In genomic region chr13:25085125-25085742, GRCh38 we compare ENCODE assay signal across 8 cellular contexts. TPM values are rescaled to one million over a fixed set of nuclear protein-coding genes. Genes with fewer than 3 reads are reported as not detected.
A peak's percentile ranks its signal among the peaks of the same experiment; 100 is the strongest.
DNase-seq lines count a peak whose midpoint lies in the region; ATAC-seq and TF ChIP-seq lines count a peak whose summit lies in the region.

No MANE protein-coding gene starts in this region.

- TF ChIP-seq RAD21 in Ishikawa (IDR thresholded peaks at IDR 0.05; ENCODE audit: low read depth) (peak; percentile 68), SK-N-SH (IDR thresholded peaks at IDR 0.05; ENCODE audit: low read length) (peak; percentile 60)

- H3F3A ChIP-seq in SK-N-SH (replicated peaks; ENCODE audit: insufficient read depth), result no peaks in the 10 kb centered on the region

- peak; percentile 70 for TF ChIP-seq CTCF in SK-N-SH (IDR thresholded peaks at IDR 0.05)

- peaks cover 3% of the 10 kb centered on the region for H3K9me3 Mint-ChIP-seq in activated naive CD4-positive, alpha-beta T cell treated with anti-CD3 and anti-CD28 coated beads, Interleukin-2, amount 10 ng/mL, durations not matched to agents 7 days and 5 days
- no peaks in the 10 kb centered on the region for H3K9me3 Mint-ChIP-seq in stimulated activated memory B cell treated with anti-CD40 and anti-IgM and Interleukin-4, amounts not matched to agents 10 μg/mL and 1 μg/mL and 100 μg/mL, for 72 hours

- POLR2A ChIA-PET in SK-N-SH (lab: Yijun Ruan, JAX), result no interaction called here

- H3K4me3 ChIP-seq in SK-N-SH (ENCODE audit: low read depth in 2 of 2, low read length in 1 of 2), result no peak overlapping the region; a peak in 1 of 4 replicates

- WGBS in SK-N-SH (ENCODE audit: low lambda C conversion rate), result 30% methylated on average over 6 of the region's 6 CpGs

- no peaks in the 10 kb centered on the region for H3K36me3 ChIP-seq in SK-N-SH (replicated peaks in 1 of 2; ENCODE audit: control insufficient read depth in 1 of 2, insufficient read depth in 2 of 2, low read length in 1 of 2)

- CTCF ChIA-PET in activated naive CD4-positive, alpha-beta T cell treated with anti-CD3 and anti-CD28 coated beads, Interleukin-2, amount 10 ng/mL, durations not matched to agents 7 days and 5 days (lab: Charles Lee), result interaction anchor here (0.6 to 1.5 kb wide), 6 partner anchors 12 to 305 kb away, joined by 3 to 6 read pairs (median 3); no protein-coding TSS in a partner anchor
- CTCF ChIA-PET in SK-N-SH (lab: Yijun Ruan, JAX), result interaction anchor here (0.6 to 4.4 kb wide), 10 partner anchors 8 to 107 kb away, joined by 3 to 27 read pairs (median 4); no protein-coding TSS in a partner anchor

- TF ChIP-seq EP300 in Ishikawa (IDR thresholded peaks at IDR 0.05; ENCODE audit: borderline replicate concordance), result no peak
- no peak for TF ChIP-seq EP300 in SK-N-SH (IDR thresholded peaks at IDR 0.05; ENCODE audit: borderline replicate concordance in 1 of 2, low read depth in 1 of 2, low read length in 1 of 2)

- H3K27me3 ChIP-seq in SK-N-SH (ENCODE audit: insufficient read depth), result peaks cover 16% of the 10 kb centered on the region; the same call in 1 of the 2 replicates

- H3K4me2 ChIP-seq in SK-N-SH, result no peak overlapping the region

- no peak overlapping the region for H2AFZ ChIP-seq in SK-N-SH (ENCODE audit: low read depth)

- no peaks in the 10 kb centered on the region for H3K79me2 ChIP-seq in SK-N-SH (ENCODE audit: insufficient read depth)

- H3K27me3 Mint-ChIP-seq in activated naive CD4-positive, alpha-beta T cell treated with anti-CD3 and anti-CD28 coated beads, Interleukin-2, amount 10 ng/mL, durations not matched to agents 7 days and 5 days, result peaks cover 18% of the 10 kb centered on the region
- peaks cover 17% of the 10 kb centered on the region for H3K27me3 Mint-ChIP-seq in stimulated activated memory B cell treated with anti-CD40 and anti-IgM and Interleukin-4, amounts not matched to agents 10 μg/mL and 1 μg/mL and 100 μg/mL, for 72 hours

- ATAC-seq in stimulated activated memory B cell treated with anti-CD40 and anti-IgM and Interleukin-4, amounts not matched to agents 10 μg/mL and 1 μg/mL and 100 μg/mL, for 72 hours, result peak; percentile 54
- no peak for ATAC-seq in GM18861 (IDR thresholded peaks at IDR 0.05; ENCODE audit: unreplicated experiment)

- H3K27ac ChIP-seq in SK-N-SH (ENCODE audit: low read depth in 2 of 2, low read length in 1 of 2), result no peak overlapping the region

- no peaks in the 10 kb centered on the region for H3K9me2 ChIP-seq in SK-N-SH

- no peaks in the 10 kb centered on the region for H4K20me1 ChIP-seq in SK-N-SH (ENCODE audit: insufficient read depth)

- no peaks in the 10 kb centered on the region for H3K9me3 ChIP-seq in SK-N-SH

- DNase-seq in activated naive CD4-positive, alpha-beta T cell treated with anti-CD3 and anti-CD28 coated beads, Interleukin-2, amount 10 ng/mL, durations not matched to agents 7 days and 5 days, result peak; percentile 27
- DNase-seq in activated naive CD4-positive, alpha-beta T cell treated with anti-CD3 and anti-CD28 coated beads, Interleukin-2, amount 50 U/mL, for 16 hours, result no peak
- DNase-seq in SK-N-SH (peak; percentile 51), glomerular endothelial cell (ENCODE audit: extremely low read depth, low read depth, low spot score) (peak; percentile 10), NCI-H187 treated with DMSO at 0.1 percent for 48 hours (lab: John Stamatoyannopoulos, UW) (no peak)

- no peak overlapping the region for H3K9ac ChIP-seq in SK-N-SH

- no peak overlapping the region for H3K4me3 Mint-ChIP-seq in activated naive CD4-positive, alpha-beta T cell treated with anti-CD3 and anti-CD28 coated beads, Interleukin-2, amount 10 ng/mL, durations not matched to agents 7 days and 5 days
- no peak overlapping the region for H3K4me3 Mint-ChIP-seq in stimulated activated memory B cell treated with anti-CD40 and anti-IgM and Interleukin-4, amounts not matched to agents 10 μg/mL and 1 μg/mL and 100 μg/mL, for 72 hours

- H3K4me1 ChIP-seq in SK-N-SH (ENCODE audit: control insufficient read depth in 1 of 2, insufficient read depth in 2 of 2, low read depth in 1 of 2, low read length in 1 of 2), result no peaks in the 10 kb centered on the region

- no peaks in the 10 kb centered on the region for H3K36me3 Mint-ChIP-seq in activated naive CD4-positive, alpha-beta T cell treated with anti-CD3 and anti-CD28 coated beads, Interleukin-2, amount 10 ng/mL, durations not matched to agents 7 days and 5 days
- no peaks in the 10 kb centered on the region for H3K36me3 Mint-ChIP-seq in stimulated activated memory B cell treated with anti-CD40 and anti-IgM and Interleukin-4, amounts not matched to agents 10 μg/mL and 1 μg/mL and 100 μg/mL, for 72 hours

- H3K27ac Mint-ChIP-seq in activated naive CD4-positive, alpha-beta T cell treated with anti-CD3 and anti-CD28 coated beads, Interleukin-2, amount 10 ng/mL, durations not matched to agents 7 days and 5 days, result no peak overlapping the region
- H3K27ac Mint-ChIP-seq in stimulated activated memory B cell treated with anti-CD40 and anti-IgM and Interleukin-4, amounts not matched to agents 10 μg/mL and 1 μg/mL and 100 μg/mL, for 72 hours, result no peak overlapping the region

- no peaks in the 10 kb centered on the region for H3K4me1 Mint-ChIP-seq in activated naive CD4-positive, alpha-beta T cell treated with anti-CD3 and anti-CD28 coated beads, Interleukin-2, amount 10 ng/mL, durations not matched to agents 7 days and 5 days
- H3K4me1 Mint-ChIP-seq in stimulated activated memory B cell treated with anti-CD40 and anti-IgM and Interleukin-4, amounts not matched to agents 10 μg/mL and 1 μg/mL and 100 μg/mL, for 72 hours, result no peaks in the 10 kb centered on the region

TF ChIP-seq in Ishikawa, 13 proteins besides CTCF, POLR2A, EP300 and RAD21:
- no peak for TF ChIP-seq MAX (IDR thresholded peaks at IDR 0.05)
- no peak for TF ChIP-seq EGR1 (IDR thresholded peaks at IDR 0.05)
- no peak for TF ChIP-seq USF1 (IDR thresholded peaks at IDR 0.05)
- no peak for TF ChIP-seq TEAD4 (IDR thresholded peaks at IDR 0.05)
- TF ChIP-seq FOXM1 (IDR thresholded peaks at IDR 0.05; ENCODE audit: borderline replicate concordance, low read depth), result no peak
- TF ChIP-seq ZBTB7A (IDR thresholded peaks at IDR 0.05; ENCODE audit: low read depth), result no peak
- TF ChIP-seq CREB1 (IDR thresholded peaks at IDR 0.05; ENCODE audit: low read depth), result no peak
- TF ChIP-seq TAF1 (IDR thresholded peaks at IDR 0.05; ENCODE audit: low read depth), result no peak
- TF ChIP-seq TCF12 (IDR thresholded peaks at IDR 0.05; ENCODE audit: low read depth), result no peak

TF ChIP-seq in SK-N-SH, 30 proteins besides CTCF, POLR2A, EP300 and RAD21:
- TF ChIP-seq PBX3 (IDR thresholded peaks at IDR 0.05), result no peak
- TF ChIP-seq MXI1 (IDR thresholded peaks at IDR 0.05; ENCODE audit: low read depth, low read length), result no peak
- TF ChIP-seq SMC3 (IDR thresholded peaks at IDR 0.05; ENCODE audit: low read depth, low read length), result peak; percentile 34

RNA-seq across cellular contexts. Expression of gene PABPC3, which starts 10.7 kb away (rescaled TPM):
- polyA plus RNA-seq in SK-N-SH (2012; rRNA removed), result 0.02 and 0.03 TPM in 2 replicates
- polyA plus RNA-seq in SK-N-SH (2012; cell fraction: cytosol; rRNA removed), result 0.21 and 0.51 TPM in 2 replicates
- 0.05 and 0.20 TPM in 2 replicates for polyA plus RNA-seq in SK-N-SH (2012; cell fraction: nucleus; rRNA removed)
- 0.05 and 0.06 TPM in 2 replicates for total RNA-seq in glomerular endothelial cell

Comparison
In these comparisons a context has a peak if more than half of its experiments do, and no peak if none do; other contexts are left out.
1. DNase-seq: peak in activated naive CD4-positive, alpha-beta T cell treated with anti-CD3 and anti-CD28 coated beads, Interleukin-2, amount 10 ng/mL, durations not matched to agents 7 days and 5 days (single experiment), SK-N-SH (single experiment) and glomerular endothelial cell (single experiment); none in activated naive CD4-positive, alpha-beta T cell treated with anti-CD3 and anti-CD28 coated beads, Interleukin-2, amount 50 U/mL, for 16 hours (single experiment) and NCI-H187 treated with DMSO at 0.1 percent for 48 hours (single experiment).